12 cellular contexts compared by ENCODE assay signal in genomic region chr7:6384327-6384726, GRCh38. TPM values are rescaled to one million over a fixed set of nuclear protein-coding genes. Genes with fewer than 3 reads are reported as not detected.
DNase-seq lines count a peak whose midpoint lies in the region; ATAC-seq and TF ChIP-seq lines count a peak whose summit lies in the region.
"Had no signal": no experiment of that assay in that cellular context is flagged by ENCODE, and none has a peak within 500 bp of the region (broad histone marks: within the 10 kb centered on the region; RNA-seq: fewer than 3 reads in every experiment).

No MANE protein-coding gene starts in this region.

- in situ Hi-C loops in mammary epithelial cell (cut with MboI; ENCODE audit: low sequenced_read_pairs in 2 of 2), result no loop called here

- H3K4me1 ChIP-seq in mammary epithelial cell (ENCODE audit: insufficient read depth, low read length) (peaks cover 27% of the 10 kb centered on the region), mucosa of descending colon (ENCODE audit: low read depth) (peaks cover 58% of the 10 kb centered on the region)

- CTCF ChIA-PET in activated naive CD4-positive, alpha-beta T cell treated with anti-CD3 and anti-CD28 coated beads, Interleukin-2, amount 10 ng/mL, durations not matched to agents 7 days and 5 days (lab: Charles Lee), result no interaction called here
- CTCF ChIA-PET in mammary epithelial cell (lab: Charles Lee; ENCODE audit: low non-redundant PET), result no interaction called here

- no peaks in the 10 kb centered on the region for H3K27me3 ChIP-seq in mammary epithelial cell (ENCODE audit: insufficient read depth, low read length)

- dilution Hi-C loops in mammary epithelial cell (cut with HindIII; ENCODE audit: low sequenced_read_pairs), result loop anchor here (10.0 kb wide), 1 partner anchor 60 kb away; the partner anchor contains the start of gene DAGLB

- no peaks in the 10 kb centered on the region for H3K27me3 Mint-ChIP-seq in activated naive CD4-positive, alpha-beta T cell treated with anti-CD3 and anti-CD28 coated beads, Interleukin-2, amount 50 U/mL, for 24 hours
- no peaks in the 10 kb centered on the region for H3K27me3 Mint-ChIP-seq in activated naive CD4-positive, alpha-beta T cell treated with anti-CD3 and anti-CD28 coated beads, Interleukin-2, amount 10 ng/mL, durations not matched to agents 7 days and 5 days
- H3K27me3 Mint-ChIP-seq in type B pancreatic cell, result no peaks in the 10 kb centered on the region

- H3K4me2 ChIP-seq in mammary epithelial cell (ENCODE audit: insufficient read depth, low read depth, low read length), result peak overlapping the region; percentile 6

- 75% methylated on average over 4 of the region's 4 CpGs for WGBS in mammary epithelial cell (ENCODE audit: low coverage, missing lambda C conversion rate)

- H3K4me3 Mint-ChIP-seq in activated naive CD4-positive, alpha-beta T cell treated with anti-CD3 and anti-CD28 coated beads, Interleukin-2, amount 50 U/mL, for 24 hours, result no peak overlapping the region
- H3K4me3 Mint-ChIP-seq in activated naive CD4-positive, alpha-beta T cell treated with anti-CD3 and anti-CD28 coated beads, Interleukin-2, amount 10 ng/mL, durations not matched to agents 7 days and 5 days, result no peak overlapping the region
- H3K4me3 Mint-ChIP-seq in type B pancreatic cell, result no peak overlapping the region

- no peak overlapping the region for H3K9ac ChIP-seq in mammary epithelial cell (ENCODE audit: insufficient read depth, low read length)

- peaks cover 11% of the 10 kb centered on the region for H3K36me3 ChIP-seq in mammary epithelial cell (ENCODE audit: insufficient read depth, low read length)
- H3K36me3 ChIP-seq in mucosa of descending colon (ENCODE audit: low read depth), result peaks cover 6% of the 10 kb centered on the region

- H3K9me3 Mint-ChIP-seq in activated naive CD4-positive, alpha-beta T cell treated with anti-CD3 and anti-CD28 coated beads, Interleukin-2, amount 50 U/mL, for 24 hours, result no peaks in the 10 kb centered on the region
- H3K9me3 Mint-ChIP-seq in activated naive CD4-positive, alpha-beta T cell treated with anti-CD3 and anti-CD28 coated beads, Interleukin-2, amount 10 ng/mL, durations not matched to agents 7 days and 5 days, result no peaks in the 10 kb centered on the region
- H3K9me3 Mint-ChIP-seq in type B pancreatic cell, result no peaks in the 10 kb centered on the region

- H4K20me1 ChIP-seq in mammary epithelial cell (ENCODE audit: insufficient read depth, low read length), result peaks cover 25% of the 10 kb centered on the region

- peaks cover 99% of the 10 kb centered on the region for H3K79me2 ChIP-seq in mammary epithelial cell (ENCODE audit: insufficient read depth, low read length)

- peaks cover 14% of the 10 kb centered on the region for H3K36me3 Mint-ChIP-seq in activated naive CD4-positive, alpha-beta T cell treated with anti-CD3 and anti-CD28 coated beads, Interleukin-2, amount 50 U/mL, for 24 hours
- H3K36me3 Mint-ChIP-seq in activated naive CD4-positive, alpha-beta T cell treated with anti-CD3 and anti-CD28 coated beads, Interleukin-2, amount 10 ng/mL, durations not matched to agents 7 days and 5 days, result peaks cover 43% of the 10 kb centered on the region
- H3K36me3 Mint-ChIP-seq in type B pancreatic cell, result peaks cover 30% of the 10 kb centered on the region

- TF ChIP-seq CTCF in mammary epithelial cell (conservative IDR thresholded peaks at IDR 0.05 in 1 of 2, IDR thresholded peaks at IDR 0.05 in 1 of 2; ENCODE audit: extremely low read depth in 1 of 2, insufficient read depth in 1 of 2, low read depth in 1 of 2, low read length in 2 of 2) (no peak), mucosa of descending colon (IDR thresholded peaks at IDR 0.05) (no peak), type B pancreatic cell (conservative IDR thresholded peaks at IDR 0.05) (no peak)

- no peak overlapping the region for H2AFZ ChIP-seq in mammary epithelial cell (ENCODE audit: low read depth, low read length)

- H3K27ac Mint-ChIP-seq in activated naive CD4-positive, alpha-beta T cell treated with anti-CD3 and anti-CD28 coated beads, Interleukin-2, amount 50 U/mL, for 24 hours, result peak overlapping the region; percentile 30
- H3K27ac Mint-ChIP-seq in activated naive CD4-positive, alpha-beta T cell treated with anti-CD3 and anti-CD28 coated beads, Interleukin-2, amount 10 ng/mL, durations not matched to agents 7 days and 5 days, result no peak overlapping the region
- H3K27ac Mint-ChIP-seq in type B pancreatic cell, result peak overlapping the region; percentile 79

- H3K9me3 ChIP-seq in mammary epithelial cell (replicated peaks; ENCODE audit: insufficient read depth, low read length) (no peaks in the 10 kb centered on the region), mucosa of descending colon (no peaks in the 10 kb centered on the region)

- H3K4me3 ChIP-seq in mammary epithelial cell (replicated peaks in 1 of 3; ENCODE audit: insufficient read depth in 1 of 3, low read depth in 2 of 3, low read length in 3 of 3) (no peak overlapping the region), mucosa of descending colon (no peak overlapping the region)

- intact Hi-C loops in mammary epithelial cell (cut with micrococcal nuclease), result loop anchor here (2.0 kb wide), 1 partner anchor 14 kb away; no protein-coding TSS in a partner anchor
- intact Hi-C loops in mucosa of descending colon (cut with DNase I, micrococcal nuclease), result no loop called here

- ATAC-seq in mucosa of descending colon (peak; percentile 58), GM18517 (IDR thresholded peaks at IDR 0.05; ENCODE audit: unreplicated experiment) (no peak)

- peak overlapping the region; percentile 92 for H3K27ac ChIP-seq in mammary epithelial cell (ENCODE audit: insufficient read depth, low read depth, low read length)

- H3K4me1 Mint-ChIP-seq in activated naive CD4-positive, alpha-beta T cell treated with anti-CD3 and anti-CD28 coated beads, Interleukin-2, amount 50 U/mL, for 24 hours, result peaks cover 67% of the 10 kb centered on the region
- H3K4me1 Mint-ChIP-seq in activated naive CD4-positive, alpha-beta T cell treated with anti-CD3 and anti-CD28 coated beads, Interleukin-2, amount 10 ng/mL, durations not matched to agents 7 days and 5 days, result peaks cover 63% of the 10 kb centered on the region
- peaks cover 34% of the 10 kb centered on the region for H3K4me1 Mint-ChIP-seq in type B pancreatic cell (ENCODE audit: unreplicated experiment)

- no TSS peak for BruUV-seq in mammary epithelial cell (replicated peaks; lab: Mats Ljungman, UMichigan)

- no peak for DNase-seq in activated naive CD4-positive, alpha-beta T cell treated with anti-CD3 and anti-CD28 coated beads, Interleukin-2, amount 10 ng/mL, durations not matched to agents 7 days and 5 days
- DNase-seq in mammary epithelial cell (no peak), mucosa of descending colon (no peak), type B pancreatic cell (ENCODE audit: extremely low spot score, unreplicated experiment) (no peak), NOMO-1 (lab: John Stamatoyannopoulos, UW; ENCODE audit: unreplicated experiment in 2 of 2) (no peak)
- no peak for DNase-seq in activated effector memory CD4-positive, alpha-beta T cell treated with anti-CD3 and anti-CD28 coated beads, Interleukin-2, amount 50 U/mL, for 16 hours
- DNase-seq: activated CD4-positive, alpha-beta T cell treated with anti-CD3 and anti-CD28 coated beads, Interleukin-2, amount 50 U/mL, for 48 hours; foreskin fibroblast; NCI-H2081; stimulated activated CD4-positive, alpha-beta T cell treated with anti-CD3 and anti-CD28 coated beads, Interleukin-2, amount 100 ng/mL, for 48 hours had no signal

RNA-seq across cellular contexts. Expression of gene RAC1, which starts 10.0 kb away (rescaled TPM):
- total RNA-seq in mammary epithelial cell, result 100 to 1,000 TPM in 1 of 2 donors, 10 to 100 TPM in 1; 78.9 to 341 TPM
- 475 TPM for polyA plus RNA-seq in mammary epithelial cell
- 221 TPM for polyA minus RNA-seq in mammary epithelial cell
- 100 to 1,000 TPM; 294 to 402 (median 391) TPM for total RNA-seq in mucosa of descending colon
- 204 and 253 TPM in 2 replicates for total RNA-seq in type B pancreatic cell (ENCODE audit: low replicate concordance)

RNA-seq across cellular contexts. Expression of gene FAM220A, which starts 35.6 kb away (rescaled TPM):
- total RNA-seq in mammary epithelial cell, result 10 to 100 TPM; 15.2 to 17.0 TPM
- polyA plus RNA-seq in mammary epithelial cell, result 10.1 TPM
- polyA minus RNA-seq in mammary epithelial cell, result 24.7 TPM
- 10 to 100 TPM in 2 of 3 donors, 1 to 10 TPM in 1; 6.8 to 15.5 (median 11.6) TPM for total RNA-seq in mucosa of descending colon
- 22.0 and 23.2 TPM in 2 replicates for total RNA-seq in type B pancreatic cell (ENCODE audit: low replicate concordance)
